ENCODE assay signal across 8 cellular contexts in genomic region chr4:15682340-15682725, GRCh38. TPM values are rescaled to one million over a fixed set of nuclear protein-coding genes. Genes with fewer than 3 reads are reported as not detected.
A peak's percentile ranks its signal among the peaks of the same experiment; 100 is the strongest.
DNase-seq lines count a peak whose midpoint lies in the region; ATAC-seq and TF ChIP-seq lines count a peak whose summit lies in the region.

No MANE protein-coding gene starts in this region.

- in situ Hi-C loops in gastrocnemius medialis (cut with MboI; ENCODE audit: low sequenced_read_pairs in 4 of 4) = no loop called here

- peaks cover 16% of the 10 kb centered on the region for H3F3A ChIP-seq in SU-DHL-6 (ENCODE audit: insufficient read depth)

- H3K9ac ChIP-seq in H9 (ENCODE audit: extremely low read depth, insufficient read length, low read length) (peak overlapping the region; percentile 89), SU-DHL-6 (ENCODE audit: low read length) (peak overlapping the region; percentile 95)

- H3K36me3 ChIP-seq in SU-DHL-6 (ENCODE audit: low read length) (peaks cover 19% of the 10 kb centered on the region), gastrocnemius medialis (peaks cover 0 to 6% of the 10 kb centered on the region in 2 donors)

- H2BK5ac ChIP-seq in H9 (ENCODE audit: insufficient read length, low read length) = no peak overlapping the region

- no peak overlapping the region for H3K4ac ChIP-seq in H9 (ENCODE audit: low read depth, low read length)

- no peak for TF ChIP-seq CTCF in H9 (conservative IDR thresholded peaks at IDR 0.05)
- no peak for TF ChIP-seq CTCF in SU-DHL-6 (IDR thresholded peaks at IDR 0.05; ENCODE audit: insufficient read depth, low read length, poor library complexity, severe bottlenecking)
- no peak for TF ChIP-seq CTCF in fibroblast of the aortic adventitia (IDR thresholded peaks at IDR 0.05; ENCODE audit: insufficient read depth, low read length)
- TF ChIP-seq CTCF in gastrocnemius medialis (IDR thresholded peaks at IDR 0.05 in 4 of 5, conservative IDR thresholded peaks at IDR 0.05 in 1 of 5) = no peak

- peaks cover 4% of the 10 kb centered on the region for H3K23me2 ChIP-seq in H9 (ENCODE audit: insufficient read length, low read depth, low read length, poor library complexity, severe bottlenecking)

- H3K4me2 ChIP-seq in H9 (ENCODE audit: insufficient read depth, insufficient read length, low read length) (peak overlapping the region; percentile 82), SU-DHL-6 (ENCODE audit: low read depth, low read length, poor library complexity, severe bottlenecking) (peak overlapping the region; percentile 79)

- no peak overlapping the region for H4K91ac ChIP-seq in H9 (ENCODE audit: insufficient read length, low read depth, low read length)

- H4K5ac ChIP-seq in H9 (ENCODE audit: insufficient read length, low read depth, low read length) = no peak overlapping the region

- H3K36me3 Mint-ChIP-seq in H9 (ENCODE audit: insufficient read depth in 1 of 3, low read depth in 3 of 3) = peaks cover 15 to 26% (median 20%) of the 10 kb centered on the region in 3 experiments

- peaks cover 10% of the 10 kb centered on the region for H3K79me2 ChIP-seq in H9 (ENCODE audit: insufficient read depth, low read length)
- peaks cover 70% of the 10 kb centered on the region for H3K79me2 ChIP-seq in SU-DHL-6 (ENCODE audit: insufficient read depth, low read length)

- H3K27ac Mint-ChIP-seq in H9 = peak overlapping the region; percentile 100

- H3K18ac ChIP-seq in H9 (ENCODE audit: insufficient read length, low read depth, low read length) = no peak overlapping the region

- no peak overlapping the region for H3T11ph ChIP-seq in H9 (ENCODE audit: low read length)

- H4K20me1 ChIP-seq in H9 (ENCODE audit: control insufficient read depth, insufficient read depth, insufficient read length) (no peaks in the 10 kb centered on the region), SU-DHL-6 (ENCODE audit: low read depth, low read length) (no peaks in the 10 kb centered on the region; the same call in 1 of the 2 replicates)

- no peak for ATAC-seq in gastrocnemius medialis

- no peaks in the 10 kb centered on the region for H3K9me3 Mint-ChIP-seq in H9

- H3K23ac ChIP-seq in H9 (ENCODE audit: insufficient read length, low read depth, low read length) = no peak overlapping the region

- H3K9me2 ChIP-seq in SU-DHL-6 (replicated peaks; ENCODE audit: insufficient read depth, low read length) = no peaks in the 10 kb centered on the region

- no peak overlapping the region for H2BK15ac ChIP-seq in H9 (ENCODE audit: low read depth, low read length)

- peaks cover 53 to 54% of the 10 kb centered on the region in 2 experiments for H3K4me1 Mint-ChIP-seq in H9

- intact Hi-C loops in gastrocnemius medialis (cut with DNase I; ENCODE audit: low total_unique reads) = no loop called here

- H3K4me1 ChIP-seq in H9 (ENCODE audit: insufficient read depth, low read length) = peaks cover 12% of the 10 kb centered on the region; the same call in 1 of the 2 replicates
- peaks cover 9 to 15% of the 10 kb centered on the region in 2 donors for H3K4me1 ChIP-seq in gastrocnemius medialis

- no CpG with 5 or more reads among the region's 2 CpGs for WGBS in H9 (ENCODE audit: extremely low coverage, insufficient read length, low lambda C conversion rate)

- H2BK120ac ChIP-seq in H9 (ENCODE audit: low read depth, low read length, poor library complexity, severe bottlenecking) = no peak overlapping the region

- no peaks in the 10 kb centered on the region for H3K27me3 ChIP-seq in H9 (ENCODE audit: insufficient read depth, low read length)
- H3K27me3 ChIP-seq in SU-DHL-6 (ENCODE audit: low read length) = no peaks in the 10 kb centered on the region
- no peaks in the 10 kb centered on the region for H3K27me3 ChIP-seq in gastrocnemius medialis

- H2BK20ac ChIP-seq in H9 (ENCODE audit: low read depth, low read length, poor library complexity, severe bottlenecking) = no peak overlapping the region

- DNase-seq in H9 (no peak), fibroblast of the aortic adventitia (ENCODE audit: low read depth) (peak; percentile 48), gastrocnemius medialis (no peak), NCI-H748 (lab: John Stamatoyannopoulos, UW; ENCODE audit: unreplicated experiment) (no peak), NCI-H2196 (lab: John Stamatoyannopoulos, UW; ENCODE audit: unreplicated experiment) (no peak), cerebellar nuclear complex (lab: John Stamatoyannopoulos, UW) (no peak), COR-L47 (lab: John Stamatoyannopoulos, UW) (no peak)

- no peak overlapping the region for H2AK5ac ChIP-seq in H9 (ENCODE audit: insufficient read length, low read length)

- H3K56ac ChIP-seq in H9 (ENCODE audit: insufficient read length, low read depth, low read length) = no peak overlapping the region

- no peak overlapping the region for H4K8ac ChIP-seq in H9 (replicated peaks; ENCODE audit: insufficient read length, low read depth, low read length)

- H2AFZ ChIP-seq in H9 (ENCODE audit: low read length) (no peak overlapping the region), SU-DHL-6 (ENCODE audit: low read depth, low read length, severe bottlenecking) (peak overlapping the region; percentile 92)

- H2BK12ac ChIP-seq in H9 (ENCODE audit: insufficient read length, low read depth, low read length) = no peak overlapping the region

- no peaks in the 10 kb centered on the region for H3K9me3 ChIP-seq in H9 (ENCODE audit: control insufficient read depth, low read depth, low read length)
- H3K9me3 ChIP-seq in SU-DHL-6 (ENCODE audit: insufficient read depth, low read length) = no peaks in the 10 kb centered on the region
- H3K9me3 ChIP-seq in gastrocnemius medialis = no peaks in the 10 kb centered on the region

- H3K4me3 ChIP-seq in SU-DHL-6 (ENCODE audit: insufficient read depth, low read length, poor library complexity, severe bottlenecking) = peak overlapping the region; percentile 99
- peak overlapping the region; percentile 90 for H3K4me3 ChIP-seq in fibroblast of the aortic adventitia (ENCODE audit: low read depth, low read length)
- peak overlapping the region; percentile 82 to 94 (median 86) for H3K4me3 ChIP-seq in gastrocnemius medialis

- H3K27ac ChIP-seq in H9 (ENCODE audit: insufficient read length, low read depth, low read length) (peak overlapping the region; percentile 95), SU-DHL-6 (ENCODE audit: low read depth, low read length) (peak overlapping the region; percentile 94), gastrocnemius medialis (peak overlapping the region; percentile 82 to 89 (median 84))

- no peaks in the 10 kb centered on the region for H3K79me1 ChIP-seq in H9 (ENCODE audit: insufficient read depth, low read depth, low read length, poor library complexity, severe bottlenecking)

- no peak overlapping the region; the same call in 1 of the 2 replicates for H3K14ac ChIP-seq in H9 (ENCODE audit: insufficient read depth, low read length)

- H3K27me3 Mint-ChIP-seq in H9 (ENCODE audit: low read depth) = no peaks in the 10 kb centered on the region

- peak overlapping the region; percentile 97 to 99 for H3K4me3 Mint-ChIP-seq in H9

- no peak for TF ChIP-seq POLR2A in gastrocnemius medialis (IDR thresholded peaks at IDR 0.05)

RNA-seq across cellular contexts. Expression of gene FAM200B, which starts 0.7 kb away (rescaled TPM):
- 19.6 and 20.3 TPM in 2 replicates for total RNA-seq in H9 (2021)
- 30.4 and 35.3 TPM in 2 replicates for total RNA-seq in fibroblast of the aortic adventitia (ENCODE audit: low replicate concordance)
- total RNA-seq in gastrocnemius medialis = 10 to 100 TPM; 16.5 to 33.3 (median 21.1) TPM

RNA-seq across cellular contexts. Expression of gene BST1, which starts 20.5 kb away (rescaled TPM):
- 0.48 TPM in 1 of 2 replicates, not detected in the other for total RNA-seq in H9 (2021)
- 19.7 and 54.9 TPM in 2 replicates for total RNA-seq in fibroblast of the aortic adventitia (ENCODE audit: low replicate concordance)
- total RNA-seq in gastrocnemius medialis = 1 to 10 TPM in 2 of 4 donors, under 1 TPM in 2; 0.26 to 2.1 (median 0.95) TPM

RNA-seq across cellular contexts. Expression of gene FBXL5, which starts 27.2 kb away (rescaled TPM):
- total RNA-seq in H9 (2021) (57.6 and 60.3 TPM in 2 replicates), fibroblast of the aortic adventitia (ENCODE audit: low replicate concordance) (107 and 129 TPM in 2 replicates), gastrocnemius medialis (100 to 1,000 TPM in 1 of 4 donors, 10 to 100 TPM in 3; 81.7 to 106 (median 89.8) TPM)
